In the genomic region with DNA sequence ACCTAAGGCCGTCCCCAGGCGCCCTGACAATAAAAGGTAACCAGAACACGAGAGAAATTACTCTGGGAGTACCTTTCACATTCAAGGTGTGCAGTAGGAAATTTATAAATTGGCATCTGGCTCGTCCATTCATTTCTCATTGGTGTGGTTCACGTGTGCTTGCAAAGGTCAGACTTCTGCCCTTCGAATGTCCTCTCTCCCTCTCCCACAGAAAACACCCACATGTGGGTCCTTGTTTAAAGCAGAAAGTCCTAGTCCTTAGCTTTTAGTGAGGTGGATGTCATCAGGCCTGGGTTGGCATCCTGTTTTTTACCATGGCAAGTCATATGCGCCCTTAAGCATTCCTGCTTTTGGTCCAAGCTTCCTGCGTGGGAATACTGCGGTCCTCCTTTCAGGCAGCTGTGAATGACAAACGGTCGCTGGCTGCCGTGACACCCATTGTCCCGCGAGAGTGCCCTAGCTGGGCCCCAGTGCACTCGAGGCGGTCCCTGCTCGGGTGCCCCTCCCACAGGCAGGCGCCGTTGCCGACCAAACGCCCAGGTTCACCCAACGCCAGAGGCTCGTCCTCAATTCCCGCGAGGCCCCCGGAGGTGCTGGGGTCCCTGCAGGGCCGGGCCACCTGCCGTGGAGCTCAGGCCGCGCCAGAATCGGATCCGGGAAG, we compare ENCODE assay signal across 1 cellular context.
TF ChIP-seq lines count a peak whose summit lies in the region.

NUDT19 (plus strand) TSS at position 531 of the 661 bp plus-strand sequence. CDS start 140 bp downstream, outside the sequence.

TF ChIP-seq in A549, 52 proteins besides CTCF, POLR2A, EP300 and RAD21 (continued from another document):
- TF ChIP-seq ZFP36 (IDR thresholded peaks at IDR 0.05; ENCODE audit: borderline replicate concordance, partially characterized antibody) (no peak), MAX (IDR thresholded peaks at IDR 0.05) (peak; percentile 87), EHMT2 (IDR thresholded peaks at IDR 0.05; ENCODE audit: low read depth) (no peak), BHLHE40 (IDR thresholded peaks at IDR 0.05; ENCODE audit: low read depth, low read length) (no peak), FOSL2 (IDR thresholded peaks at IDR 0.05) (no peak), FOSL2 (CRISPR knock-in tag; IDR thresholded peaks at IDR 0.05) (no peak), MYC (IDR thresholded peaks at IDR 0.05; ENCODE audit: borderline replicate concordance, low read length) (no peak; the same call in 1 of the 2 replicates), KDM5A (IDR thresholded peaks at IDR 0.05) (no peak), CHD4 (IDR thresholded peaks at IDR 0.05; ENCODE audit: borderline replicate concordance) (no peak), POLR2AphosphoS2 (conservative IDR thresholded peaks at IDR 0.05; ENCODE audit: low read length) (no peak), FOXS1 (CRISPR knock-in tag; IDR thresholded peaks at IDR 0.05) (no peak), HDAC2 (IDR thresholded peaks at IDR 0.05) (no peak), MAZ (IDR thresholded peaks at IDR 0.05; ENCODE audit: borderline replicate concordance, low read depth, low read length) (no peak), SREBF2 (IDR thresholded peaks at IDR 0.05) (no peak), TP53 (CRISPR knock-in tag; IDR thresholded peaks at IDR 0.05) (no peak), CHD2 (IDR thresholded peaks at IDR 0.05; ENCODE audit: low read length, partially characterized antibody) (peak; percentile 90), PHF8 (IDR thresholded peaks at IDR 0.05; ENCODE audit: borderline replicate concordance, low read depth) (no peak), RFX5 (IDR thresholded peaks at IDR 0.05) (peak; percentile 54; the same call in 1 of the 2 replicates), HES2 (IDR thresholded peaks at IDR 0.05) (no peak), GATA3 (IDR thresholded peaks at IDR 0.05; ENCODE audit: borderline replicate concordance) (peak; percentile 73), EHF (CRISPR knock-in tag; IDR thresholded peaks at IDR 0.05) (no peak), REST (IDR thresholded peaks at IDR 0.05) (peak; percentile 86), RNF2 (IDR thresholded peaks at IDR 0.05; ENCODE audit: borderline replicate concordance, low read depth) (no peak), SMC3 (IDR thresholded peaks at IDR 0.05) (no peak), NPAS2 (CRISPR knock-in tag; IDR thresholded peaks at IDR 0.05; ENCODE audit: borderline replicate concordance) (no peak), JUN (IDR thresholded peaks at IDR 0.05) (peak in 1 of 2 experiments; percentile 95; a peak in 1 of 5 replicates), RARB (CRISPR knock-in tag; IDR thresholded peaks at IDR 0.05) (no peak), PBX3 (IDR thresholded peaks at IDR 0.05) (peak; percentile 66; the same call in 1 of the 2 replicates), ZSCAN20 (CRISPR knock-in tag; IDR thresholded peaks at IDR 0.05) (no peak), HOXB13 (CRISPR knock-in tag; IDR thresholded peaks at IDR 0.05; ENCODE audit: low read depth) (no peak), ZC3H11A (IDR thresholded peaks at IDR 0.05) (no peak), E2F6 (IDR thresholded peaks at IDR 0.05; ENCODE audit: borderline replicate concordance, low read depth) (peak; percentile 75), KDM1A (IDR thresholded peaks at IDR 0.05; ENCODE audit: low read depth) (no peak)
- TF ChIP-seq, protein P1, sequence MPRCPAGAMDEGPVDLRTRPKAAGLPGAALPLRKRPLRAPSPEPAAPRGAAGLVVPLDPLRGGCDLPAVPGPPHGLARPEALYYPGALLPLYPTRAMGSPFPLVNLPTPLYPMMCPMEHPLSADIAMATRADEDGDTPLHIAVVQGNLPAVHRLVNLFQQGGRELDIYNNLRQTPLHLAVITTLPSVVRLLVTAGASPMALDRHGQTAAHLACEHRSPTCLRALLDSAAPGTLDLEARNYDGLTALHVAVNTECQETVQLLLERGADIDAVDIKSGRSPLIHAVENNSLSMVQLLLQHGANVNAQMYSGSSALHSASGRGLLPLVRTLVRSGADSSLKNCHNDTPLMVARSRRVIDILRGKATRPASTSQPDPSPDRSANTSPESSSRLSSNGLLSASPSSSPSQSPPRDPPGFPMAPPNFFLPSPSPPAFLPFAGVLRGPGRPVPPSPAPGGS (IDR thresholded peaks at IDR 0.05): peak; percentile 96
